8 cellular contexts compared by ENCODE assay signal in the genomic region with DNA sequence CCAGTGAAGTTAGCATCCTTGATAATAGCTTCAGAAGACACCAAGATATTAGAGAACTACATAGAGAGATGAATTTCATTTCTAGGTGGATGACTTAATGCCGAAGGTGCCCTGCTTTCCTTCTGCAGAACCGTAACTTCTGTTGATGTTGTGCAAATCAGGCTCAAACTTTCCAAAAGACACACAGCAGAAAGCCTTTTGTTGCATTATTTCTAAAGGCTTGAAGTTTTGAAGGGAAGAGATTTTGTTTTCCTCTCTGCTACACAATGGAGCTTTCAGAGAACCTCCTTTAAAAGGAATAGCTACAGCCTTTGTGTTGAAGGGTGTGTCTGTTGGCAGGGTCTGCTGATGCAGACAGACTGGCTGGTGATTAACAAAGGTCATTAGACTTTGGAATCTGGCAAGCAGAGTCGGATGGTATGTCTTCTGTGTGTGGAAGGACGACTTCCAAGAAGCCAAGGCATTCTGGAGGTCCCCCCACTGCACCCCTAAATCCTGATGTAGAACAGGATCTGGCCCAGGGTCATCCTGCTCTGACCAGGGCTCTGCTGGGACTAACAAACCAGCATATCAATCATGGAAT. TPM values are rescaled to one million over a fixed set of nuclear protein-coding genes. Genes with fewer than 3 reads are reported as not detected.
A peak's percentile ranks its signal among the peaks of the same experiment; 100 is the strongest.
DNase-seq lines count a peak whose midpoint lies in the region; ATAC-seq and TF ChIP-seq lines count a peak whose summit lies in the region.

No MANE protein-coding gene starts in this region.

- peak overlapping the region in 6 of 12 donors; percentile 1 to 28 (median 23) for H3K4me3 ChIP-seq in heart left ventricle
- peak overlapping the region; percentile 56 for H3K4me3 ChIP-seq in psoas muscle

- H3K9me3 ChIP-seq in heart left ventricle, result no peaks in the 10 kb centered on the region
- no peaks in the 10 kb centered on the region for H3K9me3 ChIP-seq in psoas muscle

- peaks cover 0 to 27% (median 22%) of the 10 kb centered on the region in 9 donors for H3K36me3 ChIP-seq in heart left ventricle
- peaks cover 2 to 26% of the 10 kb centered on the region in 2 donors for H3K36me3 ChIP-seq in psoas muscle (ENCODE audit: insufficient read depth in 1 of 2, low read depth in 1 of 2)

- intact Hi-C loops in heart left ventricle (cut with DNase I) (loop anchor here in 8 of 10 donors (1.0 to 10.0 kb wide), 8 partner anchors 41 to 58 kb away; a partner anchor contains a TSS), psoas muscle (cut with DNase I) (loop anchor here in 1 of 2 donors (5.0 kb wide), 1 partner anchor 33 kb away; no protein-coding TSS in a partner anchor)

- H3K27me3 ChIP-seq in heart left ventricle (no peaks in the 10 kb centered on the region), psoas muscle (ENCODE audit: insufficient read depth in 3 of 3, low read length in 2 of 3) (no peaks in the 10 kb centered on the region)

- 33 to 53% (median 38%) methylated on average over 4 of the region's 4 CpGs for WGBS in heart left ventricle, 4 donors
- WGBS in psoas muscle, 3 donors, result 30 to 41% (median 34%) methylated on average over 4 of the region's 4 CpGs

- no peak for TF ChIP-seq POLR2A in heart left ventricle (IDR thresholded peaks at IDR 0.05)

- peak; percentile 69 for DNase-seq in ELF-1 (ENCODE audit: low read depth, low spot score)
- peak in 3 of 5 donors; percentile 45 to 68 (median 56) for DNase-seq in heart left ventricle
- DNase-seq in psoas muscle, result no peak
- DNase-seq in NOMO-1 treated with dmso at 0.1 percent for 144 hours (lab: John Stamatoyannopoulos, UW; ENCODE audit: unreplicated experiment), result no peak

- H3K4me1 ChIP-seq in heart left ventricle, result peaks cover 0 to 69% (median 35%) of the 10 kb centered on the region in 12 donors
- peaks cover 54% of the 10 kb centered on the region for H3K4me1 ChIP-seq in psoas muscle

- H3K27ac ChIP-seq in heart left ventricle (peak overlapping the region; percentile 84 to 97 (median 94)), psoas muscle (peak overlapping the region; percentile 92)

- ATAC-seq in SK-N-SH treated with all-trans-retinoic acid at 6 μM for 48 hours (peak; percentile 18), heart left ventricle (peak; percentile 57 to 81 (median 73)), psoas muscle (peak in 2 of 4 donors; percentile 14 to 21), HG02981 (IDR thresholded peaks at IDR 0.05; ENCODE audit: unreplicated experiment) (no peak), HG03342 (IDR thresholded peaks at IDR 0.05; ENCODE audit: unreplicated experiment) (no peak), GM19455 (IDR thresholded peaks at IDR 0.05; ENCODE audit: unreplicated experiment) (no peak)

- no peak for TF ChIP-seq CTCF in heart left ventricle (IDR thresholded peaks at IDR 0.05)
- no peak for TF ChIP-seq CTCF in psoas muscle (IDR thresholded peaks at IDR 0.05)

TF ChIP-seq in SK-N-SH treated with all-trans-retinoic acid at 6 μM for 48 hours, 23 proteins besides CTCF, POLR2A, EP300 and RAD21:
- TF ChIP-seq ZNF565 (CRISPR knock-in tag; conservative IDR thresholded peaks at IDR 0.05; ENCODE audit: low read depth), result no peak
- no peak for TF ChIP-seq ARNTL (CRISPR knock-in tag; IDR thresholded peaks at IDR 0.05; ENCODE audit: borderline replicate concordance, low read depth)
- no peak for TF ChIP-seq BACH2 (CRISPR knock-in tag; IDR thresholded peaks at IDR 0.05; ENCODE audit: borderline replicate concordance)
- no peak for TF ChIP-seq TCF4 (CRISPR knock-in tag; IDR thresholded peaks at IDR 0.05; ENCODE audit: borderline replicate concordance)
- no peak for TF ChIP-seq GLIS3 (CRISPR knock-in tag; IDR thresholded peaks at IDR 0.05)
- TF ChIP-seq ISL1 (CRISPR knock-in tag; IDR thresholded peaks at IDR 0.05), result no peak
- no peak for TF ChIP-seq PPARA (CRISPR knock-in tag; IDR thresholded peaks at IDR 0.05; ENCODE audit: borderline replicate concordance)
- TF ChIP-seq ZFP3 (CRISPR knock-in tag; IDR thresholded peaks at IDR 0.05), result no peak
- no peak for TF ChIP-seq ESRRG (CRISPR knock-in tag; IDR thresholded peaks at IDR 0.05)
- TF ChIP-seq, protein P1, sequence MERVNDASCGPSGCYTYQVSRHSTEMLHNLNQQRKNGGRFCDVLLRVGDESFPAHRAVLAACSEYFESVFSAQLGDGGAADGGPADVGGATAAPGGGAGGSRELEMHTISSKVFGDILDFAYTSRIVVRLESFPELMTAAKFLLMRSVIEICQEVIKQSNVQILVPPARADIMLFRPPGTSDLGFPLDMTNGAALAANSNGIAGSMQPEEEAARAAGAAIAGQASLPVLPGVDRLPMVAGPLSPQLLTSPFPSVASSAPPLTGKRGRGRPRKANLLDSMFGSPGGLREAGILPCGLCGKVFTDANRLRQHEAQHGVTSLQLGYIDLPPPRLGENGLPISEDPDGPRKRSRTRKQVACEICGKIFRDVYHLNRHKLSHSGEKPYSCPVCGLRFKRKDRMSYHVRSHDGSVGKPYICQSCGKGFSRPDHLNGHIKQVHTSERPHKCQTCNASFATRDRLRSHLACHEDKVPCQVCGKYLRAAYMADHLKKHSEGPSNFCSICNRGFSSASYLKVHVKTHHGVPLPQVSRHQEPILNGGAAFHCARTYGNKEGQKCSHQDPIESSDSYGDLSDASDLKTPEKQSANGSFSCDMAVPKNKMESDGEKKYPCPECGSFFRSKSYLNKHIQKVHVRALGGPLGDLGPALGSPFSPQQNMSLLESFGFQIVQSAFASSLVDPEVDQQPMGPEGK (CRISPR knock-in tag; IDR thresholded peaks at IDR 0.05; ENCODE audit: borderline replicate concordance), result no peak
- TF ChIP-seq, protein P2, sequence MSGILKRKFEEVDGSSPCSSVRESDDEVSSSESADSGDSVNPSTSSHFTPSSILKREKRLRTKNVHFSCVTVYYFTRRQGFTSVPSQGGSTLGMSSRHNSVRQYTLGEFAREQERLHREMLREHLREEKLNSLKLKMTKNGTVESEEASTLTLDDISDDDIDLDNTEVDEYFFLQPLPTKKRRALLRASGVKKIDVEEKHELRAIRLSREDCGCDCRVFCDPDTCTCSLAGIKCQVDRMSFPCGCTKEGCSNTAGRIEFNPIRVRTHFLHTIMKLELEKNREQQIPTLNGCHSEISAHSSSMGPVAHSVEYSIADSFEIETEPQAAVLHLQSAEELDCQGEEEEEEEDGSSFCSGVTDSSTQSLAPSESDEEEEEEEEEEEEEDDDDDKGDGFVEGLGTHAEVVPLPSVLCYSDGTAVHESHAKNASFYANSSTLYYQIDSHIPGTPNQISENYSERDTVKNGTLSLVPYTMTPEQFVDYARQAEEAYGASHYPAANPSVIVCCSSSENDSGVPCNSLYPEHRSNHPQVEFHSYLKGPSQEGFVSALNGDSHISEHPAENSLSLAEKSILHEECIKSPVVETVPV (CRISPR knock-in tag; IDR thresholded peaks at IDR 0.05), result no peak
- TF ChIP-seq TOX (CRISPR knock-in tag; IDR thresholded peaks at IDR 0.05; ENCODE audit: borderline replicate concordance), result no peak
- TF ChIP-seq, protein P3, sequence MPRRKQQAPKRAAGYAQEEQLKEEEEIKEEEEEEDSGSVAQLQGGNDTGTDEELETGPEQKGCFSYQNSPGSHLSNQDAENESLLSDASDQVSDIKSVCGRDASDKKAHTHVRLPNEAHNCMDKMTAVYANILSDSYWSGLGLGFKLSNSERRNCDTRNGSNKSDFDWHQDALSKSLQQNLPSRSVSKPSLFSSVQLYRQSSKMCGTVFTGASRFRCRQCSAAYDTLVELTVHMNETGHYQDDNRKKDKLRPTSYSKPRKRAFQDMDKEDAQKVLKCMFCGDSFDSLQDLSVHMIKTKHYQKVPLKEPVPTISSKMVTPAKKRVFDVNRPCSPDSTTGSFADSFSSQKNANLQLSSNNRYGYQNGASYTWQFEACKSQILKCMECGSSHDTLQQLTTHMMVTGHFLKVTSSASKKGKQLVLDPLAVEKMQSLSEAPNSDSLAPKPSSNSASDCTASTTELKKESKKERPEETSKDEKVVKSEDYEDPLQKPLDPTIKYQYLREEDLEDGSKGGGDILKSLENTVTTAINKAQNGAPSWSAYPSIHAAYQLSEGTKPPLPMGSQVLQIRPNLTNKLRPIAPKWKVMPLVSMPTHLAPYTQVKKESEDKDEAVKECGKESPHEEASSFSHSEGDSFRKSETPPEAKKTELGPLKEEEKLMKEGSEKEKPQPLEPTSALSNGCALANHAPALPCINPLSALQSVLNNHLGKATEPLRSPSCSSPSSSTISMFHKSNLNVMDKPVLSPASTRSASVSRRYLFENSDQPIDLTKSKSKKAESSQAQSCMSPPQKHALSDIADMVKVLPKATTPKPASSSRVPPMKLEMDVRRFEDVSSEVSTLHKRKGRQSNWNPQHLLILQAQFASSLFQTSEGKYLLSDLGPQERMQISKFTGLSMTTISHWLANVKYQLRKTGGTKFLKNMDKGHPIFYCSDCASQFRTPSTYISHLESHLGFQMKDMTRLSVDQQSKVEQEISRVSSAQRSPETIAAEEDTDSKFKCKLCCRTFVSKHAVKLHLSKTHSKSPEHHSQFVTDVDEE (CRISPR knock-in tag; IDR thresholded peaks at IDR 0.05), result no peak
- no peak for TF ChIP-seq OSR1 (CRISPR knock-in tag; IDR thresholded peaks at IDR 0.05)
- no peak for TF ChIP-seq ZC3H10 (CRISPR knock-in tag; IDR thresholded peaks at IDR 0.05)

RNA-seq across cellular contexts. Expression of a gene that starts 57.8 kb away (rescaled TPM):
- total RNA-seq in heart left ventricle, result 10 to 100 TPM; 16.8 to 51.3 (median 31.5) TPM
- 1 to 10 TPM; 5.3 to 8.3 TPM for polyA plus RNA-seq in heart left ventricle
- 100 to 1,000 TPM in 1 of 4 donors, 10 to 100 TPM in 3; 16.3 to 102 (median 24.6) TPM for total RNA-seq in psoas muscle
- 1 to 10 TPM; 2.0 to 6.1 (median 2.5) TPM for polyA plus RNA-seq in psoas muscle

Comparison
In these comparisons a context has a peak if more than half of its experiments do, and no peak if none do; other contexts are left out.
1. DNase-seq: peak in ELF-1 (single experiment) and heart left ventricle (3 of 5); none in psoas muscle (0 of 2) and NOMO-1 treated with dmso at 0.1 percent for 144 hours (single experiment).
2. ATAC-seq: peak in SK-N-SH treated with all-trans-retinoic acid at 6 μM for 48 hours (single experiment) and heart left ventricle (4 of 4); none in HG02981 (single experiment), HG03342 (single experiment) and GM19455 (single experiment).